ENCODE assay signal across 12 cellular contexts in the genomic region with DNA sequence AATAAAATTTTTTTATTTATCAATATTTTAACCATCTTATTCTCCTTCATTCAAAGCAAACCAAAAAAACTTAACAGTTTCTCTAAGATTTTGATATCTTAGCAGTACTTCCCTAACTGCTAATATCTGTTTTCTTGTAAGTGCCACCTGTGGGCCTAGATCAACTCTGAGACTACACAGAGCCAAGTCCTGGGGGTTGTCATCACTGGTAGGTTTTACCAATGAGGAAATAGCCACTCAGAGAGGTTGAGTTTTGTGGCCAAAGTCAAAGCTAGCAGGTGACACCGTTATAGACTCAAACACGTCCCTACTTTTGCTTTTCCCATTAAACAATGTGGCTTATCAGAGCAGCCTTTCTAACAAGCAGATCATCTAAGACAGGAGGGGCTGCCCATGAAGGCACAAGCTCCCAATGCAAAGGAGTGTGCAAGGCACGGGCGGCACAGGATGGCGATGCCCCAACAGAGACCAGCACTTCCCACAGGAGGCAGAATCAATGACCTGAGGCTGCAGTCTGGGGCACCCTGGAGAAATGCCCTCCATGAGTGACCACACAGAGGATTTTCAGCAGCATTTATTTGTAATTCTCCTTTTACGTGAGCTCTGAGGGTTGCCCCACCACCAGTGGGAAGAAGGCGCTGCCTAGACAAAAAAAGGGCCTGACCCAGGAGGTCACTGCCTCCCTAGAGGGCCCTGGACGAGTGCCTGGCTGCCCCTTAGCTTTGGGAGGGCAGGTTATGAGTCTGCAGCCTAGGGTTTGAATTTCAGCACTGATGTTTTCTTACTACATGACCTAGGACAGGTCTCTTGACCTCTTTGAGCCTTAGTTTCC. TPM values are rescaled to one million over a fixed set of nuclear protein-coding genes. Genes with fewer than 3 reads are reported as not detected.
A peak's percentile ranks its signal among the peaks of the same experiment; 100 is the strongest.
DNase-seq lines count a peak whose midpoint lies in the region; ATAC-seq, FAIRE-seq and TF ChIP-seq lines count a peak whose summit lies in the region.
"Had no signal": no experiment of that assay in that cellular context is flagged by ENCODE, and none has a peak within 500 bp of the region (broad histone marks: within the 10 kb centered on the region; RNA-seq: fewer than 3 reads in every experiment).

No MANE protein-coding gene starts in this region.

- no peak for FAIRE-seq in HepG2 (lab: Jason Lieb, UNC)

- H3K27ac Mint-ChIP-seq in stimulated activated effector memory CD8-positive, alpha-beta T cell treated with anti-CD3 and anti-CD28 coated beads, Interleukin-12 subunit alpha, Interleukin-12 subunit beta, amount 100 ng/mL, for 72 hours: no peak overlapping the region

- H3K36me3 ChIP-seq in right lobe of liver (peaks cover 0 to 3% (median 0%) of the 10 kb centered on the region in 4 donors), HepG2 (replicated peaks in 1 of 2; ENCODE audit: control insufficient read depth in 1 of 2, insufficient read depth in 2 of 2, low read length in 2 of 2) (no peaks in the 10 kb centered on the region; a peak in 1 of 5 replicates), colonic mucosa (no peaks in the 10 kb centered on the region), osteoblast (ENCODE audit: insufficient read depth, low read length) (peaks cover 48% of the 10 kb centered on the region), H7 (replicated peaks; ENCODE audit: control insufficient read depth, insufficient read depth, low read length) (peaks cover 1% of the 10 kb centered on the region)
- H3K36me3 ChIP-seq: BE2C had no signal

- H3K4me2 ChIP-seq in HepG2 (ENCODE audit: low read depth, low read length) (no peak overlapping the region), osteoblast (ENCODE audit: insufficient read depth, low read length) (peak overlapping the region; percentile 57)

- H3K27ac ChIP-seq in right lobe of liver (peak overlapping the region in 2 of 3 donors; percentile 51 to 60), HepG2 (ENCODE audit: extremely low read length, insufficient read depth, low read length) (no peak overlapping the region), colonic mucosa (peak overlapping the region; percentile 85), osteoblast (ENCODE audit: low read depth, low read length) (peak overlapping the region; percentile 97)

- intact Hi-C loops in right lobe of liver (cut with DNase I): no loop called here
- intact Hi-C loops in HepG2 (cut with micrococcal nuclease; ENCODE audit: unreplicated experiment): no loop called here
- intact Hi-C loops in colonic mucosa (cut with DNase I): no loop called here

- H3K4me3 Mint-ChIP-seq in stimulated activated effector memory CD8-positive, alpha-beta T cell treated with anti-CD3 and anti-CD28 coated beads, Interleukin-12 subunit alpha, Interleukin-12 subunit beta, amount 100 ng/mL, for 72 hours: no peak overlapping the region
- H3K4me3 Mint-ChIP-seq: naive thymus-derived CD8-positive, alpha-beta T cell had no signal

- no peak for TF ChIP-seq POLR2A in right lobe of liver (IDR thresholded peaks at IDR 0.05)
- TF ChIP-seq POLR2A in HepG2 (IDR thresholded peaks at IDR 0.05; ENCODE audit: insufficient read depth in 1 of 2, low read depth in 2 of 2, low read length in 2 of 2): no peak

- no TSS peak for BruUV-seq in HepG2 (replicated peaks; lab: Mats Ljungman, UMichigan)

- H3K27me3 ChIP-seq in right lobe of liver (no peaks in the 10 kb centered on the region), HepG2 (ENCODE audit: control insufficient read depth in 1 of 2, insufficient read depth in 2 of 2, low read length in 2 of 2) (no peaks in the 10 kb centered on the region), colonic mucosa (no peaks in the 10 kb centered on the region), osteoblast (ENCODE audit: insufficient read depth, low read length) (no peaks in the 10 kb centered on the region), H7 (ENCODE audit: control insufficient read depth, insufficient read depth, low read length) (no peaks in the 10 kb centered on the region)
- H3K27me3 ChIP-seq: BE2C had no signal

- no peaks in the 10 kb centered on the region for H3K9me3 Mint-ChIP-seq in stimulated activated effector memory CD8-positive, alpha-beta T cell treated with anti-CD3 and anti-CD28 coated beads, Interleukin-12 subunit alpha, Interleukin-12 subunit beta, amount 100 ng/mL, for 72 hours
- H3K9me3 Mint-ChIP-seq: naive thymus-derived CD8-positive, alpha-beta T cell had no signal

- H3K9me3 ChIP-seq in right lobe of liver (no peaks in the 10 kb centered on the region), HepG2 (ENCODE audit: low read length) (no peaks in the 10 kb centered on the region), colonic mucosa (no peaks in the 10 kb centered on the region), osteoblast (ENCODE audit: low read depth, low read length) (no peaks in the 10 kb centered on the region)
- H3K9me3 ChIP-seq: BE2C had no signal

- TF ChIP-seq RAD21 in HepG2 (CRISPR knock-in tag; IDR thresholded peaks at IDR 0.05): no peak

- POLR2A ChIA-PET in HepG2 (lab: Yijun Ruan, JAX): no interaction called here

- TF ChIP-seq CTCF in right lobe of liver (IDR thresholded peaks at IDR 0.05) (no peak), HepG2 (CRISPR knock-in tag; IDR thresholded peaks at IDR 0.05) (no peak), colonic mucosa (IDR thresholded peaks at IDR 0.05) (no peak), osteoblast (IDR thresholded peaks at IDR 0.05; ENCODE audit: extremely low read depth, low read depth, low read length) (no peak)

- in situ Hi-C loops in HepG2 (cut with HindIII; ENCODE audit: extremely low pct_ligation_motif_present, low pct_unique_long_range_greater_than_20kb): no loop called here

- DNase-seq in right lobe of liver (no peak), HepG2 (ENCODE audit: low spot score) (no peak), colonic mucosa (no peak), osteoblast (ENCODE audit: insufficient read length, low spot score, missing footprints) (peak; percentile 30), H7 (no peak)
- DNase-seq in stimulated activated effector memory CD8-positive, alpha-beta T cell treated with anti-CD3 and anti-CD28 coated beads, Interleukin-12 subunit alpha, Interleukin-12 subunit beta, amount 100 ng/mL, for 72 hours (ENCODE audit: low spot score in 2 of 2): no peak
- DNase-seq: BE2C; naive thymus-derived CD8-positive, alpha-beta T cell; NCI-H1694 treated with DMSO at 0.1 percent for 48 hours; stimulated activated naive CD4-positive, alpha-beta T cell had no signal

- H2AFZ ChIP-seq in HepG2 (ENCODE audit: low read length) (no peak overlapping the region), osteoblast (ENCODE audit: low read length) (no peak overlapping the region)

- H3K4me1 ChIP-seq in right lobe of liver (no peaks in the 10 kb centered on the region), HepG2 (ENCODE audit: insufficient read depth, low read length) (no peaks in the 10 kb centered on the region), colonic mucosa (peaks cover 30% of the 10 kb centered on the region), osteoblast (ENCODE audit: insufficient read depth, low read length) (peaks cover 53% of the 10 kb centered on the region)
- H3K4me1 ChIP-seq: BE2C had no signal

- peaks cover 8% of the 10 kb centered on the region for H3K36me3 Mint-ChIP-seq in stimulated activated effector memory CD8-positive, alpha-beta T cell treated with anti-CD3 and anti-CD28 coated beads, Interleukin-12 subunit alpha, Interleukin-12 subunit beta, amount 100 ng/mL, for 72 hours

- H3K4me3 ChIP-seq in right lobe of liver (no peak overlapping the region), HepG2 (replicated peaks in 1 of 3; ENCODE audit: insufficient read depth in 1 of 3, low read depth in 2 of 3, low read length in 3 of 3) (no peak overlapping the region), colonic mucosa (no peak overlapping the region), osteoblast (ENCODE audit: insufficient read depth, low read length) (no peak overlapping the region), H7 (ENCODE audit: insufficient read depth, low read depth, low read length) (no peak overlapping the region)

- peak in 3 of 4 donors; percentile 22 to 28 (median 23) for ATAC-seq in right lobe of liver
- ATAC-seq in HepG2: no peak
- no peak for ATAC-seq in HG02642 (IDR thresholded peaks at IDR 0.05; ENCODE audit: poor library complexity, unreplicated experiment)
- ATAC-seq in GM21529 (IDR thresholded peaks at IDR 0.05; ENCODE audit: unreplicated experiment): no peak
- ATAC-seq in stimulated activated effector memory CD8-positive, alpha-beta T cell treated with anti-CD3 and anti-CD28 coated beads, Interleukin-12 subunit alpha, Interleukin-12 subunit beta, amount 100 ng/mL, for 72 hours: no peak
- ATAC-seq: naive thymus-derived CD8-positive, alpha-beta T cell had no signal

- CTCF ChIA-PET in HepG2 (lab: Yijun Ruan, JAX; ENCODE audit: low intra/inter-chr PET ratio, low total read pairs): no interaction called here

- H3K79me2 ChIP-seq in HepG2 (ENCODE audit: insufficient read depth, low read length) (no peaks in the 10 kb centered on the region), osteoblast (ENCODE audit: insufficient read depth, low read length) (peaks cover 78% of the 10 kb centered on the region)

- H3K9ac ChIP-seq in HepG2 (ENCODE audit: insufficient read depth, low read depth, low read length): no peak overlapping the region
- peak overlapping the region in 1 of 2 donors; percentile 64 for H3K9ac ChIP-seq in colonic mucosa (ENCODE audit: low read depth in 2 of 2, low read length in 2 of 2)

- H4K20me1 ChIP-seq in HepG2 (ENCODE audit: insufficient read depth, low read length) (no peaks in the 10 kb centered on the region), osteoblast (ENCODE audit: insufficient read depth, low read length) (no peaks in the 10 kb centered on the region)

- H3K4me1 Mint-ChIP-seq in stimulated activated effector memory CD8-positive, alpha-beta T cell treated with anti-CD3 and anti-CD28 coated beads, Interleukin-12 subunit alpha, Interleukin-12 subunit beta, amount 100 ng/mL, for 72 hours: peaks cover 8% of the 10 kb centered on the region

- 36% methylated on average over 3 of the region's 8 CpGs for WGBS in right lobe of liver (ENCODE audit: insufficient coverage, low coverage, low lambda C conversion rate, missing lambda C conversion rate)
- WGBS in HepG2 (ENCODE audit: low lambda C conversion rate): 89% methylated on average over 8 of the region's 8 CpGs

- TF ChIP-seq EP300 in HepG2 (IDR thresholded peaks at IDR 0.05; ENCODE audit: low read depth in 2 of 2, low read length in 2 of 2) (no peak), HepG2 (CRISPR knock-in tag; IDR thresholded peaks at IDR 0.05; ENCODE audit: borderline replicate concordance) (no peak)

RNA-seq across cellular contexts. Expression of a gene that starts 7.4 kb away (rescaled TPM):
- total RNA-seq in right lobe of liver (10 to 100 TPM in 2 of 6 experiments, 1 to 10 TPM in 4; 5.1 to 17.5 (median 9.7) TPM), HepG2 (2016; rRNA removed; fragmentation: Illumina TruSeq; extraction: Trizol) (2.2 and 2.8 TPM in 2 replicates), colonic mucosa (10 to 100 TPM; 20.1 to 26.9 TPM), osteoblast (114 and 128 TPM in 2 replicates)
- 0.51 and 0.62 TPM in 2 replicates for total RNA-seq in HepG2 (2016; cell fraction: cytosol; rRNA removed; fragmentation: Illumina TruSeq; extraction: Trizol; ENCODE audit: low read depth)
- 2.1 and 2.6 TPM in 2 replicates for total RNA-seq in HepG2 (2016; cell fraction: insoluble cytoplasmic fraction; rRNA removed; fragmentation: Illumina TruSeq; extraction: Trizol)
- total RNA-seq in HepG2 (2016; cell fraction: membrane; rRNA removed; fragmentation: Illumina TruSeq; extraction: Trizol): 1.1 and 1.2 TPM in 2 replicates
- 2.2 and 2.8 TPM in 2 replicates for total RNA-seq in HepG2 (2016; cell fraction: nucleus; rRNA removed; fragmentation: Illumina TruSeq; extraction: Trizol)
- polyA plus RNA-seq in HepG2 (2011; rRNA removed): 2.0 and 2.8 TPM in 2 replicates
- polyA plus RNA-seq in HepG2 (2011; cell fraction: cytosol; rRNA removed): 1.5 and 2.0 TPM in 2 replicates
- polyA plus RNA-seq in HepG2 (2011; cell fraction: nucleus; rRNA removed): 5.2 and 5.6 TPM in 2 replicates
- polyA plus RNA-seq in HepG2 (2012): 1.9 and 2.1 TPM in 2 replicates
- polyA plus RNA-seq in HepG2 (2016; cell fraction: cytosol; fragmentation: Illumina TruSeq; extraction: Trizol; ENCODE audit: low read depth): 0.31 and 0.54 TPM in 2 replicates
- polyA plus RNA-seq in HepG2 (2016; cell fraction: insoluble cytoplasmic fraction; fragmentation: Illumina TruSeq; extraction: Trizol; ENCODE audit: low read depth): 2.9 and 3.0 TPM in 2 replicates
- polyA plus RNA-seq in HepG2 (2016; cell fraction: membrane; fragmentation: Illumina TruSeq; extraction: Trizol; ENCODE audit: low read depth): 0.96 and 1.1 TPM in 2 replicates
- 3.1 and 3.8 TPM in 2 replicates for polyA plus RNA-seq in HepG2 (2016; cell fraction: nucleus; fragmentation: Illumina TruSeq; extraction: Trizol; ENCODE audit: insufficient read depth, low read depth)
- polyA minus RNA-seq in HepG2 (2011; rRNA and poly(A)+ RNA removed; ENCODE audit: low replicate concordance): 6.2 and 19.2 TPM in 2 replicates
- polyA minus RNA-seq in HepG2 (2011; cell fraction: cytosol; rRNA and poly(A)+ RNA removed): 1.1 TPM in 2 replicates
- 3.1 and 4.0 TPM in 2 replicates for polyA minus RNA-seq in HepG2 (2011; cell fraction: nucleus; rRNA and poly(A)+ RNA removed)
- 4.2 and 4.5 TPM in 2 replicates for total RNA-seq in H7 (2014; rRNA removed; shearing (Covaris generic))

RNA-seq across cellular contexts. Expression of a gene that starts 55.6 kb away (rescaled TPM):
- total RNA-seq in right lobe of liver (1 to 10 TPM in 5 of 6 experiments, under 1 TPM in 1; 0.67 to 6.2 (median 3.3) TPM), HepG2 (2016; rRNA removed; fragmentation: Illumina TruSeq; extraction: Trizol) (14.4 and 19.8 TPM in 2 replicates), colonic mucosa (10 to 100 TPM; 53.8 to 68.1 TPM), osteoblast (0.29 and 0.72 TPM in 2 replicates)
- 3.5 and 3.6 TPM in 2 replicates for total RNA-seq in HepG2 (2016; cell fraction: cytosol; rRNA removed; fragmentation: Illumina TruSeq; extraction: Trizol; ENCODE audit: low read depth)
- 14.0 and 19.0 TPM in 2 replicates for total RNA-seq in HepG2 (2016; cell fraction: insoluble cytoplasmic fraction; rRNA removed; fragmentation: Illumina TruSeq; extraction: Trizol)
- total RNA-seq in HepG2 (2016; cell fraction: membrane; rRNA removed; fragmentation: Illumina TruSeq; extraction: Trizol): 12.4 and 12.5 TPM in 2 replicates
- total RNA-seq in HepG2 (2016; cell fraction: nucleus; rRNA removed; fragmentation: Illumina TruSeq; extraction: Trizol): 8.5 and 10.2 TPM in 2 replicates
- 12.9 and 15.3 TPM in 2 replicates for polyA plus RNA-seq in HepG2 (2011; rRNA removed)
- polyA plus RNA-seq in HepG2 (2011; cell fraction: cytosol; rRNA removed): 12.3 and 15.4 TPM in 2 replicates
- polyA plus RNA-seq in HepG2 (2011; cell fraction: nucleus; rRNA removed): 7.9 and 8.1 TPM in 2 replicates
- 5.9 and 8.4 TPM in 2 replicates for polyA plus RNA-seq in HepG2 (2012)
- 5.6 TPM in 2 replicates for polyA plus RNA-seq in HepG2 (2016; cell fraction: cytosol; fragmentation: Illumina TruSeq; extraction: Trizol; ENCODE audit: low read depth)
- 21.2 and 23.2 TPM in 2 replicates for polyA plus RNA-seq in HepG2 (2016; cell fraction: insoluble cytoplasmic fraction; fragmentation: Illumina TruSeq; extraction: Trizol; ENCODE audit: low read depth)
- polyA plus RNA-seq in HepG2 (2016; cell fraction: membrane; fragmentation: Illumina TruSeq; extraction: Trizol; ENCODE audit: low read depth): 9.4 and 10.3 TPM in 2 replicates
- 21.7 and 22.4 TPM in 2 replicates for polyA plus RNA-seq in HepG2 (2016; cell fraction: nucleus; fragmentation: Illumina TruSeq; extraction: Trizol; ENCODE audit: insufficient read depth, low read depth)
- polyA minus RNA-seq in HepG2 (2011; rRNA and poly(A)+ RNA removed; ENCODE audit: low replicate concordance): 7.1 and 26.4 TPM in 2 replicates
- 9.8 and 10.3 TPM in 2 replicates for polyA minus RNA-seq in HepG2 (2011; cell fraction: cytosol; rRNA and poly(A)+ RNA removed)
- polyA minus RNA-seq in HepG2 (2011; cell fraction: nucleus; rRNA and poly(A)+ RNA removed): 4.6 and 5.3 TPM in 2 replicates
- total RNA-seq in H7 (2014; rRNA removed; shearing (Covaris generic)): 30.5 and 32.1 TPM in 2 replicates

Comparison
In these comparisons a context has a peak if more than half of its experiments do, and no peak if none do; other contexts are left out.
1. ATAC-seq: peak in right lobe of liver (3 of 4); none in HepG2 (single experiment), HG02642 (single experiment), GM21529 (single experiment) and stimulated activated effector memory CD8-positive, alpha-beta T cell treated with anti-CD3 and anti-CD28 coated beads, Interleukin-12 subunit alpha, Interleukin-12 subunit beta, amount 100 ng/mL, for 72 hours (single experiment).